In the genomic region with DNA sequence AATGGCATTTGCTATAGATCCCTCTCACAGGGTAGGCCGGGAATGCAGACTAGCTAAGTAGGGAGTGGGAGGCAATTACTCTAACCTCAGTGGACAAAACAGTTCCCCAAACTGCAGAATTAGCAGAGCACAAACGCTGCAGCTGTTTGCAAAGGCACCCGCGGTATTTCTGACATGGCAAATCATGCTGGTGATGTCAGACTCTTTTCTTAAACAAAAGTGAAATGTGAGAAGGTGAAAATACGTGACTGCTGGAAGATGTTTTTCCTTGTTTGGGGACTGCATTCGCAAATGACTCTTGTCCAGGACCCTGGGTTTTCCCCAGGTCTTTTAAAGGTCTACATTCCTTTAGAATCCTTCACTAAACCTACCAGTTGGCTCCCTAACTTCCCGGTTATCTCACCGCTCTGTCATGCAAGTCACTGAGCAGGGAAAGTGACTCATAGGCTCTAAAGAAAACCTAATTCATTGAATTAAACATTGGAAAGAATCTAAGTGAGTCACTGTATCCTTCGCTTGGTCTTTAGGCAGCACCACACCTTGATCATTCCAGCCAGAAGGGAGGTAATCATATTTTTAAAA, we compare ENCODE assay signal across 8 cellular contexts.
DNase-seq lines count a peak whose midpoint lies in the region; TF ChIP-seq lines count a peak whose summit lies in the region.

No MANE protein-coding gene starts in this region.

- H3K36me3 ChIP-seq in MM.1S (replicated peaks; ENCODE audit: insufficient read depth, low read length) (no peaks in the 10 kb centered on the region), suprapubic skin (no peaks in the 10 kb centered on the region)

- H3K9me3 ChIP-seq in MM.1S (replicated peaks; ENCODE audit: insufficient read depth, low read length) (no peaks in the 10 kb centered on the region), suprapubic skin (no peaks in the 10 kb centered on the region)

- H3K4me2 ChIP-seq in MM.1S (ENCODE audit: low read depth, low read length) = peak overlapping the region; percentile 30

- no peak for TF ChIP-seq POLR2A in suprapubic skin (IDR thresholded peaks at IDR 0.05)

- TF ChIP-seq EP300 in suprapubic skin (IDR thresholded peaks at IDR 0.05) = no peak

- no peaks in the 10 kb centered on the region for H3K36me3 Mint-ChIP-seq in brain

- H3K4me1 ChIP-seq in MM.1S (ENCODE audit: low read length) (no peaks in the 10 kb centered on the region), suprapubic skin (peaks cover 18% of the 10 kb centered on the region)

- H3F3A ChIP-seq in MM.1S (ENCODE audit: insufficient read depth, low read length) = no peaks in the 10 kb centered on the region

- H3K79me2 ChIP-seq in MM.1S (ENCODE audit: low read length) = no peaks in the 10 kb centered on the region

- 2% methylated on average over 9 of the region's 9 CpGs for WGBS in suprapubic skin

- H3K4me1 Mint-ChIP-seq in brain = peaks cover 36% of the 10 kb centered on the region

- H3K4me3 Mint-ChIP-seq in brain = peak overlapping the region; percentile 20 to 66 (median 52)

- H3K9me3 Mint-ChIP-seq in brain = peaks cover 0 to 5% (median 0%) of the 10 kb centered on the region in 5 experiments

- peak overlapping the region in 4 of 5 experiments; percentile 49 to 94 (median 91) for H3K27ac Mint-ChIP-seq in brain

- no peaks in the 10 kb centered on the region for H3K27me3 ChIP-seq in MM.1S (replicated peaks; ENCODE audit: insufficient read depth, low read length)
- H3K27me3 ChIP-seq in suprapubic skin = peaks cover 2% of the 10 kb centered on the region

- no peak for TF ChIP-seq CTCF in GM10266 (IDR thresholded peaks at IDR 0.05; ENCODE audit: control insufficient read depth, insufficient read depth, low read depth, missing control alignments)
- no peak for TF ChIP-seq CTCF in MM.1S (IDR thresholded peaks at IDR 0.05; ENCODE audit: low read length)
- TF ChIP-seq CTCF in brain (conservative IDR thresholded peaks at IDR 0.05) = no peak
- TF ChIP-seq CTCF in suprapubic skin (IDR thresholded peaks at IDR 0.05) = no peak

- H3K9me2 ChIP-seq in MM.1S (replicated peaks; ENCODE audit: insufficient read depth, low read length) = no peaks in the 10 kb centered on the region

- peak; percentile 37 for DNase-seq in GM10266 (ENCODE audit: extremely low spot score)
- peak; percentile 14 for DNase-seq in MM.1S
- peak; percentile 95 for DNase-seq in islet precursor cell
- no peak for DNase-seq in suprapubic skin (ENCODE audit: low spot score in 2 of 2)
- no peak for DNase-seq in NCI-H526 treated with DMSO at 0.1 percent for 48 hours (lab: John Stamatoyannopoulos, UW)
- no peak for DNase-seq in activated CD4-positive, alpha-beta T cell treated with anti-CD3 and anti-CD28 coated beads for 1 hour
- DNase-seq in mesenteric fat pad (ENCODE audit: low spot score) = no peak

- no peak overlapping the region for H3K9ac ChIP-seq in MM.1S (ENCODE audit: low read length)

- no peak overlapping the region for H3K27ac ChIP-seq in MM.1S (ENCODE audit: low read length)
- peak overlapping the region; percentile 21 for H3K27ac ChIP-seq in suprapubic skin

- H4K20me1 ChIP-seq in MM.1S (ENCODE audit: insufficient read depth, low read length) = no peaks in the 10 kb centered on the region

- H3K4me3 ChIP-seq in MM.1S (ENCODE audit: low read length) (no peak overlapping the region), suprapubic skin (peak overlapping the region; percentile 16)

- H3K27me3 Mint-ChIP-seq in brain = peaks cover 7% of the 10 kb centered on the region

- H2AFZ ChIP-seq in MM.1S (ENCODE audit: low read length) = no peak overlapping the region

Comparison
In these comparisons a context has a peak if more than half of its experiments do, and no peak if none do; other contexts are left out.
1. DNase-seq: peak in GM10266 (single experiment), MM.1S (single experiment) and islet precursor cell (single experiment); none in suprapubic skin (0 of 2), NCI-H526 treated with DMSO at 0.1 percent for 48 hours (single experiment), activated CD4-positive, alpha-beta T cell treated with anti-CD3 and anti-CD28 coated beads for 1 hour (single experiment) and mesenteric fat pad (single experiment).